Comparison of ENCODE assay signal across 1 cellular context in genomic region chr2:98025481-98026037, GRCh38.
TF ChIP-seq lines count a peak whose summit lies in the region.

No MANE protein-coding gene starts in this region.

TF ChIP-seq in K562, 482 proteins besides CTCF, POLR2A, EP300 and RAD21 (continued from another document):
- TF ChIP-seq CHAMP1 (IDR thresholded peaks at IDR 0.05) (no peak), HNRNPL (IDR thresholded peaks at IDR 0.05; ENCODE audit: low read depth, low read length) (no peak), BRF1 (IDR thresholded peaks at IDR 0.05; ENCODE audit: borderline replicate concordance, extremely low read depth, insufficient read length) (no peak), ATF7 (IDR thresholded peaks at IDR 0.05) (no peak), ZNF280A (IDR thresholded peaks at IDR 0.05; ENCODE audit: low read depth, partially characterized antibody) (no peak), NFE2 (IDR thresholded peaks at IDR 0.05; ENCODE audit: low read depth) (peak; percentile 7; the same call in 1 of the 2 replicates), ADNP (tag; IDR thresholded peaks at IDR 0.05) (no peak), FOXK1 (CRISPR knock-in tag; IDR thresholded peaks at IDR 0.05; ENCODE audit: borderline replicate concordance) (no peak), ZNF511 (CRISPR knock-in tag; IDR thresholded peaks at IDR 0.05) (no peak), MED1 (CRISPR knock-in tag; IDR thresholded peaks at IDR 0.05; ENCODE audit: borderline replicate concordance) (no peak), MAFG (tag; conservative IDR thresholded peaks at IDR 0.05) (peak; percentile 52; the same call in 1 of the 2 replicates), CREB1 (IDR thresholded peaks at IDR 0.05) (no peak), CREB1 (CRISPR knock-in tag; IDR thresholded peaks at IDR 0.05) (no peak), ZBTB40 (IDR thresholded peaks at IDR 0.05) (no peak), ZBTB40 (CRISPR knock-in tag; IDR thresholded peaks at IDR 0.05) (no peak), SMARCE1 (IDR thresholded peaks at IDR 0.05) (no peak), ZBTB8A (IDR thresholded peaks at IDR 0.05; ENCODE audit: partially characterized antibody) (no peak), CCNT2 (IDR thresholded peaks at IDR 0.05; ENCODE audit: borderline replicate concordance, extremely low read depth, insufficient read length, low read depth, low read length) (no peak), HEY1 (CRISPR knock-in tag; IDR thresholded peaks at IDR 0.05; ENCODE audit: borderline replicate concordance) (no peak)
